In genomic region chr10:122903861-122904260, GRCh38 we compare ENCODE assay signal across 7 cellular contexts. TPM values are rescaled to one million over a fixed set of nuclear protein-coding genes. Genes with fewer than 3 reads are reported as not detected.
"Had no signal": no experiment of that assay in that cellular context is flagged by ENCODE, and none has a peak within 500 bp of the region (broad histone marks: within the 10 kb centered on the region; RNA-seq: fewer than 3 reads in every experiment).

No MANE protein-coding gene starts in this region.

RNA-seq across cellular contexts. Expression of gene FAM24A, which starts 6.5 kb away (rescaled TPM):
- total RNA-seq: GM23248, GM23338, H1, H4, H7, H9, HFFc6 had no signal
- polyA plus RNA-seq: GM23248, GM23338, H1 had no signal

RNA-seq across cellular contexts. Expression of gene FAM24B, which starts 24.5 kb away (rescaled TPM):
- total RNA-seq: H9 had no signal
